8 cellular contexts compared by ENCODE assay signal in genomic region chr1:11100149-11100493, GRCh38. TPM values are rescaled to one million over a fixed set of nuclear protein-coding genes. Genes with fewer than 3 reads are reported as not detected.
DNase-seq lines count a peak whose midpoint lies in the region; ATAC-seq and TF ChIP-seq lines count a peak whose summit lies in the region.

No MANE protein-coding gene starts in this region.

- H3K4me3 ChIP-seq in Caco-2 (ENCODE audit: low read depth, low read length) = peak overlapping the region; percentile 85
- H3K4me3 ChIP-seq in OCI-LY3 (ENCODE audit: low read length) = peak overlapping the region; percentile 96
- H3K4me3 ChIP-seq in epithelial cell of esophagus (ENCODE audit: low read length) = peak overlapping the region; percentile 88

- H2AFZ ChIP-seq in OCI-LY3 (ENCODE audit: low read depth, low read length) = peak overlapping the region; percentile 85

- peak; percentile 19 for ATAC-seq in omental fat pad (ENCODE audit: low FRiP score)

- H3K4me2 ChIP-seq in OCI-LY3 (ENCODE audit: low read length) = peak overlapping the region; percentile 88

- POLR2A ChIA-PET in Caco-2 (lab: Charles Lee) = interaction anchor here (1.0 to 1.7 kb wide), 4 partner anchors 12 to 162 kb away, joined by 4 to 7 read pairs (median 4); partner anchors contain the start of genes MTOR and SRM

- H4K20me1 ChIP-seq in OCI-LY3 (ENCODE audit: insufficient read depth, low read length) = no peaks in the 10 kb centered on the region

- peaks cover 45% of the 10 kb centered on the region for H3K36me3 Mint-ChIP-seq in Caco-2 (ENCODE audit: insufficient read depth, unreplicated experiment)

- intact Hi-C loops in Caco-2 (cut with micrococcal nuclease; ENCODE audit: unreplicated experiment) = no loop called here

- no peaks in the 10 kb centered on the region for H3K9me3 Mint-ChIP-seq in Caco-2 (ENCODE audit: unreplicated experiment)

- no peak for TF ChIP-seq CTCF in Caco-2 (IDR thresholded peaks at IDR 0.05; ENCODE audit: insufficient read depth in 1 of 2, low read depth in 1 of 2, low read length in 1 of 2, severe bottlenecking in 1 of 2, unreplicated experiment in 1 of 2)
- TF ChIP-seq CTCF in OCI-LY3 (IDR thresholded peaks at IDR 0.05; ENCODE audit: low read depth, low read length) = no peak
- TF ChIP-seq CTCF in epithelial cell of esophagus (IDR thresholded peaks at IDR 0.05; ENCODE audit: insufficient read depth, low read depth, low read length, missing control alignments) = no peak
- TF ChIP-seq CTCF in omental fat pad (IDR thresholded peaks at IDR 0.05) = no peak

- H3K36me3 ChIP-seq in Caco-2 (ENCODE audit: control insufficient read depth, insufficient read depth, low read length) = no peaks in the 10 kb centered on the region; the same call in 1 of the 2 replicates
- H3K36me3 ChIP-seq in OCI-LY3 (replicated peaks; ENCODE audit: low read depth, low read length) = no peaks in the 10 kb centered on the region

- DNase-seq in Caco-2 (no peak), epithelial cell of esophagus (ENCODE audit: low read depth) (no peak), omental fat pad (ENCODE audit: low spot score) (no peak), NCI-H2029 (lab: John Stamatoyannopoulos, UW) (no peak), ureter (ENCODE audit: low spot score) (no peak), dermis blood vessel endothelial cell (no peak), KG1 (lab: John Stamatoyannopoulos, UW) (no peak)

- H3K4me1 ChIP-seq in Caco-2 (no peaks in the 10 kb centered on the region; the same call in 1 of the 2 replicates), OCI-LY3 (ENCODE audit: low read length) (peaks cover 11% of the 10 kb centered on the region)

- H3K27me3 ChIP-seq in Caco-2 (replicated peaks; ENCODE audit: control insufficient read depth, insufficient read depth, low read length) = no peaks in the 10 kb centered on the region
- H3K27me3 ChIP-seq in OCI-LY3 (ENCODE audit: low read depth, low read length) = no peaks in the 10 kb centered on the region

- H3K79me2 ChIP-seq in OCI-LY3 (ENCODE audit: low read length) = peaks cover 18% of the 10 kb centered on the region

- H3K27ac ChIP-seq in OCI-LY3 (ENCODE audit: low read length) = peak overlapping the region; percentile 32; the same call in 1 of the 2 replicates

- CTCF ChIA-PET in Caco-2 (lab: Charles Lee) = interaction anchor here (1.0 kb wide), 1 partner anchor 40 kb away, joined by 3 read pairs; the partner anchor contains the start of gene SRM

- H3K27ac Mint-ChIP-seq in Caco-2 (ENCODE audit: unreplicated experiment) = peak overlapping the region; percentile 93

- H3K9me3 ChIP-seq in Caco-2 (no peaks in the 10 kb centered on the region), OCI-LY3 (ENCODE audit: insufficient read depth, low read length) (no peaks in the 10 kb centered on the region)

- H3K27me3 Mint-ChIP-seq in Caco-2 (ENCODE audit: insufficient read depth, unreplicated experiment) = no peaks in the 10 kb centered on the region

- H3K4me3 Mint-ChIP-seq in Caco-2 (ENCODE audit: unreplicated experiment) = peak overlapping the region; percentile 98

- no peaks in the 10 kb centered on the region for H3K4me1 Mint-ChIP-seq in Caco-2 (ENCODE audit: low read depth, unreplicated experiment)

- TSS peak; percentile 74 for BruUV-seq in Caco-2 (replicated peaks; lab: Mats Ljungman, UMichigan)

- H3K9ac ChIP-seq in OCI-LY3 (ENCODE audit: low read length) = peak overlapping the region; percentile 84

RNA-seq across cellular contexts. Expression of gene EXOSC10, which starts 0.5 kb away (rescaled TPM):
- total RNA-seq in Caco-2 (2022) (80.8 and 83.7 TPM in 2 replicates), omental fat pad (10 to 100 TPM; 39.7 to 65.4 (median 56.9) TPM), ureter (71.5 TPM), dermis blood vessel endothelial cell (53.6 and 67.8 TPM in 2 replicates)

RNA-seq across cellular contexts. Expression of gene SRM, which starts 40.3 kb away (rescaled TPM):
- total RNA-seq in Caco-2 (2022) (125 and 133 TPM in 2 replicates), omental fat pad (100 to 1,000 TPM in 1 of 4 donors, 10 to 100 TPM in 3; 37.5 to 143 (median 53.8) TPM), ureter (72.6 TPM), dermis blood vessel endothelial cell (10.6 and 41.3 TPM in 2 replicates)

RNA-seq across cellular contexts. Expression of gene MASP2, which starts 53.1 kb away (rescaled TPM):
- total RNA-seq in Caco-2 (2022) (0.32 and 0.50 TPM in 2 replicates), omental fat pad (under 1 TPM in 1 of 4 donors, not detected in 3; 0.19 TPM), ureter (not detected), dermis blood vessel endothelial cell (not detected in 2 replicates)
